1 cellular context compared by ENCODE assay signal in the genomic region with DNA sequence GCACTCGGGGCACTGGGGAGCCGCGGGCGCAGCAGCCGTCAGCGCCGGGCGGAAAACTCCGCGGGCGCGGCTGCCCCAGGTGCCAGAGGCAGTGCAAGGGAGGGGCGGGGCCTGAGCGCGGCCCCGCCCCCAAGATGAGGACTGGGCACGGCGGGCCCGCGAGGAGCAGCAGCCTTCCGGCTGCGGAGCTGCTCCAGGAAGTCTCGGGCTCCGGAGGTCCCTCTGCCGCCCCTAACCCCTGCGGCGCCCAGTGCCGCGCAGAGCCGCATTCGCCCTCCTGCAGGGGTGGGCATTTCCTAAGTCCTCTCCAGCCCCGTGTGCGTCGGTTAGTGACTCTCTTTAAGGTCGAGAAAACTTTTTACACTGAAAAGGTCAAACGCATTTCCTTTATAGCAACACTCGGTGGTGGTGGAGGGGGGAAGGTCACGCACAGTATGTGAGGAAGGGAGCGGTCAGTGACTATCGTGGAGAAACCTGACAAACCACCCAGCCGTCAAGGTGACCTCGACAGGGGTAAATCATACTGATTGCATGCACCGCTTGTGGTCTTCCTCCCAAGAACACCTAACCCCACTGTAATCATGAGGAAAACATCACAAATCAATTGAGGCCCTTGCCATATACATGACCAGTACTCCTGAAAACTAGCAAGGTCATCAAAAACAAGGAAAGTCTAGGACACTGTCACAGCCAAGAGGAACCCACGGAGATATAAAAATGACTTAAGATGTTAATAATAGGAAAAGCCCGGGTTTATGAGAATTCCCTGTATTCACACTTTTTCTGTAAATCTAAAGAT.
A peak's percentile ranks its signal among the peaks of the same experiment; 100 is the strongest.
TF ChIP-seq lines count a peak whose summit lies in the region.

A gene (minus strand): TSS at position 60 of the 799 bp plus-strand sequence. CDS start 32,676 bp downstream, outside the sequence.

TF ChIP-seq in WTC11, 78 proteins besides CTCF, POLR2A, EP300 and RAD21 (continued from another document):
- TF ChIP-seq NR3C1 (CRISPR knock-in tag; conservative IDR thresholded peaks at IDR 0.05; ENCODE audit: low read depth) (no peak), CREB1 (CRISPR knock-in tag; IDR thresholded peaks at IDR 0.05) (0 out of 2 replicates have a peak, but pooled peaks have one; percentile 50), NR2C2 (CRISPR knock-in tag; IDR thresholded peaks at IDR 0.05) (no peak), ZNF121 (CRISPR knock-in tag; IDR thresholded peaks at IDR 0.05) (no peak), MYBL2 (CRISPR knock-in tag; IDR thresholded peaks at IDR 0.05) (no peak), ESRRA (CRISPR knock-in tag; IDR thresholded peaks at IDR 0.05; ENCODE audit: borderline replicate concordance) (peak; percentile 25; the same call in 1 of the 2 replicates), ZNF396 (CRISPR knock-in tag; IDR thresholded peaks at IDR 0.05; ENCODE audit: borderline replicate concordance) (no peak)
